14 cellular contexts compared by ENCODE assay signal in genomic region chr15:48472756-48473155, GRCh38.
DNase-seq lines count a peak whose midpoint lies in the region; ATAC-seq and TF ChIP-seq lines count a peak whose summit lies in the region.
"Had no signal": no experiment of that assay in that cellular context is flagged by ENCODE, and none has a peak within 500 bp of the region (broad histone marks: within the 10 kb centered on the region; RNA-seq: fewer than 3 reads in every experiment).

No MANE protein-coding gene starts in this region.

- no peaks in the 10 kb centered on the region for H3K9me3 ChIP-seq in SK-N-SH
- H3K9me3 ChIP-seq in skeletal muscle satellite cell (replicated peaks; ENCODE audit: low read length), result no peaks in the 10 kb centered on the region
- H3K9me3 ChIP-seq: HAP-1 had no signal

- no peak for TF ChIP-seq RAD21 in SK-N-SH (IDR thresholded peaks at IDR 0.05; ENCODE audit: low read length)

- CTCF ChIA-PET in SK-N-SH (lab: Yijun Ruan, JAX), result interaction anchor here (0.7 kb wide), 1 partner anchor 38 kb away, joined by 3 read pairs; no protein-coding TSS in a partner anchor
- CTCF ChIA-PET in HEK293T (lab: Yijun Ruan, JAX), result no interaction called here

- peaks cover 25% of the 10 kb centered on the region for H3F3A ChIP-seq in SK-N-SH (replicated peaks; ENCODE audit: insufficient read depth)

- H3K4me2 ChIP-seq in SK-N-SH (no peak overlapping the region), skeletal muscle satellite cell (ENCODE audit: low read length) (peak overlapping the region; percentile 17)

- H3K4me3 ChIP-seq in SK-N-SH (ENCODE audit: low read depth in 2 of 2, low read length in 1 of 2) (no peak overlapping the region), skeletal muscle satellite cell (ENCODE audit: low read length) (peak overlapping the region; percentile 19)
- H3K4me3 ChIP-seq: HAP-1 had no signal

- H3K9me2 ChIP-seq in SK-N-SH, result no peaks in the 10 kb centered on the region

- peak; percentile 42 for DNase-seq in DMS53 (lab: John Stamatoyannopoulos, UW)
- DNase-seq in DMS53 treated with DMSO at 0.1 percent for 48 hours (lab: John Stamatoyannopoulos, UW; ENCODE audit: unreplicated experiment), result no peak
- no peak for DNase-seq in SK-N-SH
- DNase-seq in HEK293T (ENCODE audit: extremely low spot score), result no peak
- no peak for DNase-seq in KG1 (lab: John Stamatoyannopoulos, UW)
- no peak for DNase-seq in activated T-cell treated with anti-CD3 and anti-CD28 coated beads, Interleukin-2, amount 50 U/mL, for 48 hours
- DNase-seq: activated CD4-positive, alpha-beta memory T cell treated with anti-CD3 and anti-CD28 coated beads, Interleukin-2, amount 10 ng/mL, durations not matched to agents 7 days and 5 days; left colon; small intestine; T-cell had no signal

- 72% methylated on average over 2 of the region's 2 CpGs for WGBS in SK-N-SH (ENCODE audit: low lambda C conversion rate)

- H3K9ac ChIP-seq in SK-N-SH (no peak overlapping the region), skeletal muscle satellite cell (ENCODE audit: low read depth, low read length) (peak overlapping the region; percentile 45)

- TF ChIP-seq CTCF in SK-N-SH (IDR thresholded peaks at IDR 0.05), result no peak

- H2AFZ ChIP-seq in SK-N-SH (ENCODE audit: low read depth), result no peak overlapping the region

- no peaks in the 10 kb centered on the region for H3K27me3 ChIP-seq in SK-N-SH (ENCODE audit: insufficient read depth)
- no peaks in the 10 kb centered on the region for H3K27me3 ChIP-seq in skeletal muscle satellite cell (ENCODE audit: control insufficient read depth, insufficient read depth, low read length)

- POLR2A ChIA-PET in SK-N-SH (lab: Yijun Ruan, JAX), result no interaction called here
- POLR2A ChIA-PET in HEK293T (lab: Yijun Ruan, JAX), result no interaction called here

- peaks cover 83 to 87% of the 10 kb centered on the region in 2 experiments for H3K36me3 ChIP-seq in SK-N-SH (replicated peaks in 1 of 2; ENCODE audit: control insufficient read depth in 1 of 2, insufficient read depth in 2 of 2, low read length in 1 of 2)
- H3K36me3 ChIP-seq in skeletal muscle satellite cell (ENCODE audit: insufficient read depth, low read length), result peaks cover 86% of the 10 kb centered on the region
- H3K36me3 ChIP-seq: HAP-1 had no signal

- H3K27ac ChIP-seq in SK-N-SH (ENCODE audit: low read depth in 2 of 2, low read length in 1 of 2), result peak overlapping the region in 1 of 2 experiments; percentile 33; a peak in 2 of 4 replicates
- H3K27ac ChIP-seq: 22Rv1 had no signal

- no peak for TF ChIP-seq EP300 in SK-N-SH (IDR thresholded peaks at IDR 0.05; ENCODE audit: borderline replicate concordance in 1 of 2, low read depth in 1 of 2, low read length in 1 of 2)

- H3K4me1 ChIP-seq in SK-N-SH (ENCODE audit: control insufficient read depth in 1 of 2, insufficient read depth in 2 of 2, low read depth in 1 of 2, low read length in 1 of 2) (no peaks in the 10 kb centered on the region; a peak in 2 of 4 replicates), skeletal muscle satellite cell (ENCODE audit: control insufficient read depth, insufficient read depth, low read length) (peaks cover 39% of the 10 kb centered on the region)
- H3K4me1 ChIP-seq: HAP-1 had no signal

- no peaks in the 10 kb centered on the region for H4K20me1 ChIP-seq in SK-N-SH (ENCODE audit: insufficient read depth)

- peaks cover 12% of the 10 kb centered on the region for H3K79me2 ChIP-seq in SK-N-SH (ENCODE audit: insufficient read depth)

- ATAC-seq in esophagus mucosa, result peak; percentile 55
- ATAC-seq: left colon, T-cell had no signal

TF ChIP-seq in SK-N-SH, 30 proteins besides CTCF, POLR2A, EP300 and RAD21:
- TF ChIP-seq NRF1 (IDR thresholded peaks at IDR 0.05; ENCODE audit: low read depth, low read length), result no peak
- TF ChIP-seq FOSL2 (IDR thresholded peaks at IDR 0.05; ENCODE audit: borderline replicate concordance, low read depth), result peak; percentile 9; the same call in 1 of the 2 replicates

TF ChIP-seq in HEK293T, 16 proteins besides CTCF, POLR2A, EP300 and RAD21:
- no peak for TF ChIP-seq LEF1 (IDR thresholded peaks at IDR 0.05; ENCODE audit: borderline replicate concordance)
- no peak for TF ChIP-seq FOXM1 (IDR thresholded peaks at IDR 0.05; ENCODE audit: borderline replicate concordance)
- TF ChIP-seq ZNF384 (IDR thresholded peaks at IDR 0.05), result no peak
- no peak for TF ChIP-seq SP1 (IDR thresholded peaks at IDR 0.05)
- no peak for TF ChIP-seq SUZ12 (IDR thresholded peaks at IDR 0.05)
- no peak for TF ChIP-seq L3MBTL2 (conservative IDR thresholded peaks at IDR 0.05)
- no peak for TF ChIP-seq CTBP1 (IDR thresholded peaks at IDR 0.05; ENCODE audit: borderline replicate concordance)
- no peak for TF ChIP-seq HDGF (IDR thresholded peaks at IDR 0.05; ENCODE audit: borderline replicate concordance)
- TF ChIP-seq FOXK2 (IDR thresholded peaks at IDR 0.05), result no peak
- no peak for TF ChIP-seq NFRKB (IDR thresholded peaks at IDR 0.05)
- no peak for TF ChIP-seq TARDBP (IDR thresholded peaks at IDR 0.05)
- no peak for TF ChIP-seq ARNT (IDR thresholded peaks at IDR 0.05)
- no peak for TF ChIP-seq PKNOX1 (IDR thresholded peaks at IDR 0.05)
- TF ChIP-seq ELF4 (IDR thresholded peaks at IDR 0.05), result no peak
- no peak for TF ChIP-seq FOXA1 (IDR thresholded peaks at IDR 0.05)
